Comparison of ENCODE assay signal across 30 cellular contexts in the genomic region with DNA sequence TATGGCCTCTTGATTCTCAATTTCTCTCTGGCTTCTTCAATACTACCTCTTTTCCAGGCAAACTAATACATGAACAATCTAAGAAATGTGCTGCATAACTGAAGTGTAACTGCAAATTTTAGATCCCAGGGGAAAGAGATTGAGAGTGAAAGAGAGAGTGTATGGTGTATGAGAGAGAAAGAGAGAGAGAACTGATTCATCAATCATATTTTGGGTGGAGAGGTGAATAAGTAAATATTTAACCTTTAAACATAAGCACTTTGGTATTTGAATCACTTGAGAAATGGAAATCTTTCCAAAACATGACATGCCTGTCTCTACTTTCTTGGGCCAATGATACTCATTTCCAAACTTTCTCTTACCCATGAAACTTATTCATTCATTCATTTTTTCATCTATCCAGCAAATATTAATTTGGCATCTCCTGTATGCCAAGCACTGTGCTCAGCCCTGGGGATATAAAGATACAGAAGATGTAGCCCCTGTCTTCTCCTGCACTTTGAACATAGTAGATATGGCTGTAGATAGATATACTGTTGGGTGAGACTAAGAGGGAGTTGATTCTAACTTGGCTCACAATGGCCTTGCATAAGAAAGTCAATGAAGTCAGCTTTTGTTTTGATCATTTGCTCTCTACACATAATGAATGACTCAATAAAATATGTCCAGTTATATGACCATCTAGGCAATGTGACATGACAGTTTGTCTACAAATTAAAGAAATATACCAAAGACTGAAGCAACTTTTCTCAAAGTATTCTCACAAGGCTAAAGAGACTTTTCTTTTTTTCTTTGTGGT.
DNase-seq lines count a peak whose midpoint lies in the region; ATAC-seq, FAIRE-seq and TF ChIP-seq lines count a peak whose summit lies in the region.
"Had no signal": no experiment of that assay in that cellular context is flagged by ENCODE, and none has a peak within 500 bp of the region (broad histone marks: within the 10 kb centered on the region; RNA-seq: fewer than 3 reads in every experiment).

No MANE protein-coding gene starts in this region.

- TF ChIP-seq POLR2A in A549 (IDR thresholded peaks at IDR 0.05; ENCODE audit: low read length) = no peak
- TF ChIP-seq POLR2A in GM12892 (IDR thresholded peaks at IDR 0.05; ENCODE audit: low read depth, low read length) = no peak

- H3K9me3 ChIP-seq in A549 = peaks cover 10% of the 10 kb centered on the region; the same call in 1 of the 3 replicates
- H3K9me3 ChIP-seq: adrenal gland, Peyer's patch, SJCRH30 had no signal

- intact Hi-C loops in left colon (cut with DNase I, micrococcal nuclease) = no loop called here

- CTCF ChIA-PET in A549 (lab: Yijun Ruan, JAX) = no interaction called here

- H3K4me2 ChIP-seq in A549 = peak overlapping the region; percentile 43
- H3K4me2 ChIP-seq: BLaER1 treated with 17β-estradiol and CSF1 and Interleukin-3, amounts not matched to agents 10 nM and 100 nM had no signal

- peak; percentile 51 for FAIRE-seq in A549 (lab: Jason Lieb, UNC)
- no peak for FAIRE-seq in bronchial epithelial cell (lab: Jason Lieb, UNC)
- FAIRE-seq in GM12892 (lab: Jason Lieb, UNC) = no peak
- FAIRE-seq: A204.1, endometrium, small intestine had no signal

- POLR2A ChIA-PET in A549 (lab: Yijun Ruan, JAX) = no interaction called here

- no peaks in the 10 kb centered on the region for H3K27me3 ChIP-seq in bronchial epithelial cell (ENCODE audit: control insufficient read depth, insufficient read depth, low read length)
- H3K27me3 ChIP-seq: adrenal gland; BLaER1 treated with 17β-estradiol and CSF1 and Interleukin-3, amounts not matched to agents 10 nM and 100 nM; Peyer's patch; SJCRH30 had no signal

- no peak for ATAC-seq in A549
- ATAC-seq in left colon = no peak
- no peak for ATAC-seq in GM21576 (IDR thresholded peaks at IDR 0.05; ENCODE audit: unreplicated experiment)
- ATAC-seq: left ventricle myocardium superior; naive thymus-derived CD8-positive, alpha-beta T cell had no signal

- no peak for TF ChIP-seq EP300 in A549 (IDR thresholded peaks at IDR 0.05)

- no peak for TF ChIP-seq RAD21 in A549 (conservative IDR thresholded peaks at IDR 0.05 in 1 of 2, IDR thresholded peaks at IDR 0.05 in 1 of 2)

- TF ChIP-seq CTCF in A549 (IDR thresholded peaks at IDR 0.05) (no peak), bronchial epithelial cell (IDR thresholded peaks at IDR 0.05; ENCODE audit: insufficient read depth, low read length, severe bottlenecking) (no peak)

- no peaks in the 10 kb centered on the region for H3K36me3 ChIP-seq in bronchial epithelial cell (ENCODE audit: control insufficient read depth, insufficient read depth, low read length)
- H3K36me3 ChIP-seq: adrenal gland; BLaER1 treated with 17β-estradiol and CSF1 and Interleukin-3, amounts not matched to agents 10 nM and 100 nM; Peyer's patch; SJCRH30 had no signal

- no peak for DNase-seq in A549 (ENCODE audit: low read depth in 1 of 2, low spot score in 1 of 2)
- peak; percentile 24 for DNase-seq in GM04504 (ENCODE audit: low read depth)
- DNase-seq in bronchial epithelial cell (ENCODE audit: low read depth) = peak; percentile 64
- DNase-seq in fibroblast of the conjunctiva (ENCODE audit: low read depth) = peak; percentile 10
- DNase-seq in NCI-H1436 (lab: John Stamatoyannopoulos, UW) = no peak
- no peak for DNase-seq in left colon
- DNase-seq in GM12892 (ENCODE audit: insufficient read length) = no peak
- DNase-seq: activated CD4-positive, alpha-beta T cell treated with anti-CD3 and anti-CD28 coated beads for 1 hour; activated gamma-delta T cell treated with Interleukin-2 at 50 U/mL for 16 hours; activated T-cell treated with anti-CD3 and anti-CD28 coated beads, Interleukin-2, amount 50 U/mL, for 1 hour; adrenal gland; cortex of kidney; foreskin melanocyte; Karpas-422; left ventricle myocardium superior; midbrain; naive thymus-derived CD8-positive, alpha-beta T cell; NCI-H1694; NCI-H2171; NCI-H526; occipital lobe; Peyer's patch; SJCRH30; small intestine; stimulated activated CD4-positive, alpha-beta T cell treated with anti-CD3 and anti-CD28 coated beads, Interleukin-1b, Interleukin-23, amount 100 ng/mL, for 48 hours; trophoblast cell had no signal

- no peak overlapping the region for H3K4me3 ChIP-seq in A549
- H3K4me3 ChIP-seq in bronchial epithelial cell (ENCODE audit: low read depth, low read length) = no peak overlapping the region
- H3K4me3 ChIP-seq: adrenal gland; BLaER1 treated with 17β-estradiol and CSF1 and Interleukin-3, amounts not matched to agents 10 nM and 100 nM; Peyer's patch; SJCRH30 had no signal

- peaks cover 12% of the 10 kb centered on the region; the same call in 2 of the 3 replicates for H3K4me1 ChIP-seq in A549
- H3K4me1 ChIP-seq: adrenal gland, Peyer's patch, SJCRH30 had no signal

- H3K27ac ChIP-seq in A549 = peak overlapping the region; percentile 26 to 58; a peak in 3 of 6 replicates
- H3K27ac ChIP-seq: adrenal gland; BLaER1 treated with 17β-estradiol and CSF1 and Interleukin-3, amounts not matched to agents 10 nM and 100 nM; Peyer's patch; SJCRH30 had no signal

TF ChIP-seq in A549, 52 proteins besides CTCF, POLR2A, EP300 and RAD21:
- 0 out of 2 replicates have a peak, but pooled peaks have one; percentile 11 for TF ChIP-seq JUNB (IDR thresholded peaks at IDR 0.05)
- no peak for TF ChIP-seq ESRRA (IDR thresholded peaks at IDR 0.05; ENCODE audit: borderline replicate concordance, low read length)
- 0 out of 2 replicates have a peak, but pooled peaks have one; percentile 18 for TF ChIP-seq FOSL2 (IDR thresholded peaks at IDR 0.05)
- TF ChIP-seq FOSL2 (CRISPR knock-in tag; IDR thresholded peaks at IDR 0.05) = no peak

Comparison
In these comparisons a context has a peak if more than half of its experiments do, and no peak if none do; other contexts are left out.
1. DNase-seq: peak in GM04504 (single experiment), bronchial epithelial cell (single experiment) and fibroblast of the conjunctiva (single experiment); none in A549 (0 of 2), NCI-H1436 (single experiment), left colon (0 of 2) and GM12892 (single experiment).